24 cellular contexts compared by ENCODE assay signal in genomic region chr14:63457498-63457897, GRCh38.
"Had no signal": no experiment of that assay in that cellular context is flagged by ENCODE, and none has a peak within 500 bp of the region (broad histone marks: within the 10 kb centered on the region; RNA-seq: fewer than 3 reads in every experiment).

No MANE protein-coding gene starts in this region.

- H3K36me3 ChIP-seq: gastrocnemius medialis, neural progenitor cell, right atrium auricular region had no signal

- ATAC-seq: activated T-cell treated with anti-CD3 and anti-CD28 coated beads, Interleukin-2, amount 50 U/mL, for 72 hours; effector memory CD8-positive, alpha-beta T cell; gastrocnemius medialis; left ventricle myocardium superior had no signal

- H3K27me3 ChIP-seq: brain microvascular endothelial cell, dorsolateral prefrontal cortex, gastrocnemius medialis, neural progenitor cell, right atrium auricular region, spleen, transverse colon had no signal

- H3K9me3 ChIP-seq: gastrocnemius medialis, right atrium auricular region, spleen, transverse colon had no signal

- DNase-seq: activated CD4-positive, alpha-beta T cell treated with anti-CD3 and anti-CD28 coated beads for 4 hours; activated CD4-positive, alpha-beta T cell treated with anti-CD3 and anti-CD28 coated beads, Interleukin-2, amount 50 U/mL, for 4 hours; activated effector memory CD4-positive, alpha-beta T cell treated with Interleukin-2 at 50 U/mL for 16 hours; activated naive CD4-positive, alpha-beta T cell treated with Interleukin-2 at 50 U/mL for 16 hours; activated T-cell treated with anti-CD3 and anti-CD28 coated beads for 4 hours; activated T-cell treated with anti-CD3 and anti-CD28 coated beads, Interleukin-2, amount 50 U/mL, for 72 hours; aorta; brain microvascular endothelial cell; dorsolateral prefrontal cortex; effector memory CD8-positive, alpha-beta T cell; erythroblast; gastrocnemius medialis; glutamatergic neuron; islet precursor cell; left ventricle myocardium superior; mammary epithelial cell; naive B cell; occipital lobe; spleen; stimulated activated naive CD4-positive, alpha-beta T cell treated with Interleukin-2 at 50 U/mL for 16 hours; transverse colon had no signal

- H3K27ac ChIP-seq: brain microvascular endothelial cell, coronary artery, dorsolateral prefrontal cortex, gastrocnemius medialis, neural progenitor cell, right atrium auricular region, spleen, transverse colon had no signal

- H3K4me3 ChIP-seq: coronary artery, dorsolateral prefrontal cortex, gastrocnemius medialis, neural progenitor cell, right atrium auricular region, spleen, transverse colon had no signal
